13 cellular contexts compared by ENCODE assay signal in the genomic region with DNA sequence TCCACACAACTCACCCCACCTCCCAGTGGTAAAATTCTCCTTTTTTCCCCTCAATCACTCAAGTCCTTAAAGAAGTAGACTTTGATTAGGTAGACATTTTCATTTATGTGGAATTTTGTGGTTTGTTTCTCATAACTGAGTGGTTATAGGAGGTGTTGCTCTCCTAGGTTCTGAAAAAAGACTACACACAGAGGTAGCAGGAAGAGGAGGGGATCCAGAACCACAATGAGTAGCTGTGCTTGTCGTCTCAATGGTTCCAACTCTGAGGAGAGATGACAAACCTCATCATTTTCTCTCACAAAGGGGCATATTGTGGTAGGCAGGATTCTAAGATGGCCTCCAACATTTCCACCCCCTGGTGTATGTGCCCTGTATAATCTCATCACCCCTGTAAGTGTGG. TPM values are rescaled to one million over a fixed set of nuclear protein-coding genes. Genes with fewer than 3 reads are reported as not detected.
"Had no signal": no experiment of that assay in that cellular context is flagged by ENCODE, and none has a peak within 500 bp of the region (broad histone marks: within the 10 kb centered on the region; RNA-seq: fewer than 3 reads in every experiment).

No MANE protein-coding gene starts in this region.

RNA-seq across cellular contexts. Expression of a gene that starts 5.1 kb away (rescaled TPM):
- total RNA-seq: activated CD4-positive, alpha-beta memory T cell treated with anti-CD3 and anti-CD28 coated beads, Interleukin-2, amount 10 ng/mL, durations not matched to agents 7 days and 5 days; activated CD4-positive, alpha-beta T cell treated with anti-CD3 and anti-CD28 coated beads, Interleukin-2, amount 10 ng/mL, durations not matched to agents 7 days and 5 days; activated naive CD4-positive, alpha-beta T cell treated with anti-CD3 and anti-CD28 coated beads, Interleukin-2, amount 50 U/mL, for 72 hours; activated naive CD8-positive, alpha-beta T cell treated with anti-CD3 and anti-CD28 coated beads, Interleukin-2, amount 10 ng/mL, durations not matched to agents 7 days and 5 days; activated T-cell treated with anti-CD3 and anti-CD28 coated beads, Interleukin-2, amount 50 U/mL, for 72 hours; colonic mucosa; dermis microvascular lymphatic vessel endothelial cell; endothelial cell of umbilical vein; esophagus squamous epithelium; fibroblast of lung; gastroesophageal sphincter; glomerular endothelial cell; T-helper 2 cell treated with Interferon-gamma antibody and Interleukin-4, amounts not matched to agents 100 ng/mL and 5 ng/mL, for 36 hours had no signal
- polyA plus RNA-seq: endothelial cell of umbilical vein, fibroblast of lung had no signal
